In the genomic region with DNA sequence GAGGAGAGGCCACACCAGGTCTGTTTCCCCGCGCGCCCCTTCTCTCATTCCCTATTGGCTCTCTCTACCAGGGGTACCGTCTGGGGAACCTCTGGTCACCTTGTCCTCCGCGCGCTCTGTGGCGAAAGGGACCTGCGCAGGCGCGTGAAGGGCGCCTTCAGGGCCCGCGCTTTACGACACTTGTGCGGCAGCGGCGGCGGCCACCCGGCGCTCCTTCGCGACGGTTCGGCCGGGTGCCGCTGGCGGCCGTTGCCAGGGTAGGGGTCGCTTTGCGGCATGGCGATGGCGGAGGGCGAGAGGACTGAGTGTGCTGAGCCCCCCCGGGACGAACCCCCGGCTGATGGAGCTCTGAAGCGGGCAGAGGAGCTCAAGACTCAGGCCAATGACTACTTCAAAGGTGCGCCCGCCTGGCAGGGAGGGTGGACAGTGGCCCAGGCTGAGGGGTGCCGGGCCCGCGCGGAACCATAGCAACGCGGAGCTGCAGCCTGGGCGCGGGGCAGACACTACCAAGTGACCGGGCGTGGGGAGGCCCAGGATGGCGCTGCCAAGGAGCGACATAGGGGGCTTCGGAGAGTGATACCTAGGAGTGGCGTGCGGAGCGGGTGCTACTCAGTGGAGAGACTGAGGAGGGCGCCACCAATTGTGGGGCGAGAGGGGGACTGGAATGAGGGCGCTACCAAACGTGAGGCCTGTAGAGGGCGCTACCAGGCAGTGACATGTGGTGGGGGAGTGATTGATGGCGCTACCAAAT, we compare ENCODE assay signal across 8 cellular contexts. TPM values are rescaled to one million over a fixed set of nuclear protein-coding genes. Genes with fewer than 3 reads are reported as not detected.
DNase-seq lines count a peak whose midpoint lies in the region; ATAC-seq, FAIRE-seq and TF ChIP-seq lines count a peak whose summit lies in the region.

A gene with protein sequence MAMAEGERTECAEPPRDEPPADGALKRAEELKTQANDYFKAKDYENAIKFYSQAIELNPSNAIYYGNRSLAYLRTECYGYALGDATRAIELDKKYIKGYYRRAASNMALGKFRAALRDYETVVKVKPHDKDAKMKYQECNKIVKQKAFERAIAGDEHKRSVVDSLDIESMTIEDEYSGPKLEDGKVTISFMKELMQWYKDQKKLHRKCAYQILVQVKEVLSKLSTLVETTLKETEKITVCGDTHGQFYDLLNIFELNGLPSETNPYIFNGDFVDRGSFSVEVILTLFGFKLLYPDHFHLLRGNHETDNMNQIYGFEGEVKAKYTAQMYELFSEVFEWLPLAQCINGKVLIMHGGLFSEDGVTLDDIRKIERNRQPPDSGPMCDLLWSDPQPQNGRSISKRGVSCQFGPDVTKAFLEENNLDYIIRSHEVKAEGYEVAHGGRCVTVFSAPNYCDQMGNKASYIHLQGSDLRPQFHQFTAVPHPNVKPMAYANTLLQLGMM (plus strand): TSS at position 267 of the 751 bp plus-strand sequence. CDS start 10 bp downstream, at position 277.

- 0 to 1% methylated on average over 12 to 13 of the region's 62 CpGs for WGBS in esophagus squamous epithelium, 2 donors

- peak; percentile 40 for ATAC-seq in GM21619 (IDR thresholded peaks at IDR 0.05; ENCODE audit: unreplicated experiment)
- peak; percentile 77 to 81 for ATAC-seq in activated T-cell treated with anti-CD3 and anti-CD28 coated beads, Interleukin-2, amount 50 U/mL, for 72 hours (replicated peaks in 1 of 2)

- H3K9me3 ChIP-seq in KOPT-K1 (ENCODE audit: insufficient read depth, low read length, poor library complexity, severe bottlenecking) (no peaks in the 10 kb centered on the region), esophagus squamous epithelium (no peaks in the 10 kb centered on the region)

- H3K4me3 ChIP-seq in esophagus squamous epithelium: peak within 1 kb of the TSS; percentile 71 to 97 (median 88)

- TF ChIP-seq CTCF in esophagus squamous epithelium (IDR thresholded peaks at IDR 0.05): peak; percentile 49 to 92 (median 72)

- peaks cover 34 to 58% (median 51%) of the 10 kb centered on the region in 3 donors for H3K4me1 ChIP-seq in esophagus squamous epithelium

- TF ChIP-seq POLR2A in esophagus squamous epithelium (IDR thresholded peaks at IDR 0.05): peak in 2 of 4 donors; percentile 67 to 80

- peak within 1 kb of the TSS; percentile 89 to 95 for H3K4me3 Mint-ChIP-seq in activated T-cell treated with anti-CD3 and anti-CD28 coated beads, Interleukin-2, amount 50 U/mL, for 72 hours

- no peaks in the 10 kb centered on the region for H3K27me3 Mint-ChIP-seq in activated T-cell treated with anti-CD3 and anti-CD28 coated beads, Interleukin-2, amount 50 U/mL, for 72 hours (ENCODE audit: low read depth)

- H3K27ac ChIP-seq in KOPT-K1 (ENCODE audit: low read depth, low read length, poor library complexity, severe bottlenecking): peak within 1 kb of the TSS; percentile 93
- peak within 1 kb of the TSS; percentile 72 to 93 (median 88) for H3K27ac ChIP-seq in esophagus squamous epithelium

- H3K27ac Mint-ChIP-seq in activated T-cell treated with anti-CD3 and anti-CD28 coated beads, Interleukin-2, amount 50 U/mL, for 72 hours: peak within 1 kb of the TSS; percentile 88

- no peaks in the 10 kb centered on the region for H3K9me3 Mint-ChIP-seq in activated T-cell treated with anti-CD3 and anti-CD28 coated beads, Interleukin-2, amount 50 U/mL, for 72 hours

- DNase-seq in DMS153 (lab: John Stamatoyannopoulos, UW): peak; percentile 93
- peak; percentile 73 for DNase-seq in RCC 7860 (ENCODE audit: low spot score)
- peak; percentile 92 to 94 for DNase-seq in activated T-cell treated with anti-CD3 and anti-CD28 coated beads, Interleukin-2, amount 50 U/mL, for 72 hours
- peak; percentile 33 for DNase-seq in esophagus squamous epithelium (lab: John Stamatoyannopoulos, UW)
- peak; percentile 94 for DNase-seq in myocyte (ENCODE audit: low read depth)
- peak; percentile 85 to 86 for DNase-seq in stimulated activated CD8-positive, alpha-beta memory T cell treated with anti-CD3 and anti-CD28 coated beads, Interleukin-7, amount 100 ng/mL, for 48 hours (ENCODE audit: extremely low read depth in 1 of 2, low read depth in 1 of 2)

- no peaks in the 10 kb centered on the region for H3K27me3 ChIP-seq in esophagus squamous epithelium

- peaks cover 12% of the 10 kb centered on the region for H3K36me3 ChIP-seq in KOPT-K1 (ENCODE audit: insufficient read depth, low read length)
- no peaks in the 10 kb centered on the region for H3K36me3 ChIP-seq in esophagus squamous epithelium

- H3K36me3 Mint-ChIP-seq in activated T-cell treated with anti-CD3 and anti-CD28 coated beads, Interleukin-2, amount 50 U/mL, for 72 hours (ENCODE audit: insufficient read depth in 2 of 2): peaks cover 3 to 12% of the 10 kb centered on the region in 2 donors

- intact Hi-C loops in esophagus squamous epithelium (cut with DNase I): no loop called here

- H3K4me1 Mint-ChIP-seq in activated T-cell treated with anti-CD3 and anti-CD28 coated beads, Interleukin-2, amount 50 U/mL, for 72 hours (ENCODE audit: low read depth): peaks cover 61% of the 10 kb centered on the region

- FAIRE-seq in RCC 7860 (lab: Jason Lieb, UNC): no peak

RNA-seq across cellular contexts. Expression of the gene that starts here (rescaled TPM):
- 10 to 100 TPM; 56.6 to 73.7 TPM for total RNA-seq in activated T-cell treated with anti-CD3 and anti-CD28 coated beads, Interleukin-2, amount 50 U/mL, for 72 hours
- total RNA-seq in esophagus squamous epithelium (10 to 100 TPM; 33.8 to 51.3 (median 43.2) TPM), myocyte (48.7 and 71.6 TPM in 2 replicates)
- 57.6 TPM for polyA plus RNA-seq in myocyte (2012)

Comparison
In these comparisons a context has a peak if more than half of its experiments do, and no peak if none do; other contexts are left out.
1. Peak in every context shown above with its lines: DNase-seq, ATAC-seq, H3K4me3 ChIP-seq and H3K27ac ChIP-seq.
2. DNase-seq: peak in every context shown above with its lines; median percentile 94 in myocyte; 93 in DMS153; 93 in activated T-cell treated with anti-CD3 and anti-CD28 coated beads, Interleukin-2, amount 50 U/mL, for 72 hours; 86 in stimulated activated CD8-positive, alpha-beta memory T cell treated with anti-CD3 and anti-CD28 coated beads, Interleukin-7, amount 100 ng/mL, for 48 hours; 73 in RCC 7860; 33 in esophagus squamous epithelium.